Comparison of ENCODE assay signal across 1 cellular context in the genomic region with DNA sequence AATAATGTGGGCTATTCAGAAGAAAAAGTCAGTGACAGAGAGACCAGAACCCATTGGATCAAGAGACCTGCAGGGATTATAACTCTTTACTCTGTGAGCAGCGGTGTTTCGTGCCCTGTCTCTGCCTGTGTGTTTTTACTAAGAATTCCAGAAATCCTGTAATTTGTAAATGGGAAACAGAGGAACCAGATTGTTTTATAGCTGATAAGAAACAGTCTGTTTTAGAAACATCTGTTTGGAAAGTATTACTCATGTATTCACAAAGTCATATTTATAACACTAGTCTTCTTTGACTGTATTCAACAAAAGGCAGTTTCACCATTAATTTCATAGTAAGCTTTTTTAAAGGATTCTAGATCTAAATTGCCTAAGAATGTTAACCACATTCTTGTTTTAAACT.
A peak's percentile ranks its signal among the peaks of the same experiment; 100 is the strongest.
TF ChIP-seq lines count a peak whose summit lies in the region.

No MANE protein-coding gene starts in this region.

TF ChIP-seq in endothelial cell of umbilical vein, 7 proteins besides CTCF, POLR2A, EP300 and RAD21:
- TF ChIP-seq EZH2 (IDR thresholded peaks at IDR 0.05; ENCODE audit: borderline replicate concordance, low read depth, low read length, severe bottlenecking): no peak
- TF ChIP-seq JUN (IDR thresholded peaks at IDR 0.05; ENCODE audit: borderline replicate concordance, insufficient read depth, insufficient read length, low read depth): peak; percentile 70
